In the genomic region with DNA sequence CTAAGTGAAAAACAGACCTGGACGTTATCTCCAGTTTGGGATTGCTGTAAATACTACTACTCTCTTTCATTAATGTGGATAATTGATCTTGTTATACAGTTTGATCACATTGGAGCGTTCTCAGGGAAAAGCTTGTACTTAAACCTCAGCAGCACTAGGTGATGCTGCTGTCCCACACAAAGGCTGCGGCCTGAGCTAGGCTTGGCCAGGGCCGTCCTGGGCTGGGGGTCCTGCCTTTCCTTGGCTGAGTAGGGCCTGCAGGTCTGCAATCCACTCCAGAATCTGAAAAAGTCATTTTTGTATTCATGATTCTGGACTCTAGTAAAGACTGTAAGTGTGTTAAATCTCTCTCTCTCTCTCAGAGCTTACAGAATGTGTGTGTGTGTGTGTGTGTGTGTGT, we compare ENCODE assay signal across 16 cellular contexts. TPM values are rescaled to one million over a fixed set of nuclear protein-coding genes. Genes with fewer than 3 reads are reported as not detected.
DNase-seq lines count a peak whose midpoint lies in the region; ATAC-seq and TF ChIP-seq lines count a peak whose summit lies in the region.
"Had no signal": no experiment of that assay in that cellular context is flagged by ENCODE, and none has a peak within 500 bp of the region (broad histone marks: within the 10 kb centered on the region; RNA-seq: fewer than 3 reads in every experiment).

No MANE protein-coding gene starts in this region.

- H3K27ac ChIP-seq in neuronal stem cell (replicated peaks; ENCODE audit: low read length), result no peak overlapping the region
- H3K27ac ChIP-seq: breast epithelium, heart right ventricle, lower lobe of right lung, testis had no signal

- H3K27ac Mint-ChIP-seq in activated naive CD4-positive, alpha-beta T cell treated with anti-CD3 and anti-CD28 coated beads, Interleukin-2, amount 50 U/mL, for 72 hours, result no peak overlapping the region
- no peak overlapping the region for H3K27ac Mint-ChIP-seq in naive thymus-derived CD8-positive, alpha-beta T cell
- H3K27ac Mint-ChIP-seq: activated CD4-positive, alpha-beta memory T cell treated with anti-CD3 and anti-CD28 coated beads, Interleukin-2, amount 10 ng/mL, durations not matched to agents 7 days and 5 days had no signal

- no peaks in the 10 kb centered on the region for H3K27me3 Mint-ChIP-seq in naive thymus-derived CD8-positive, alpha-beta T cell

- H2BK12ac ChIP-seq in neuronal stem cell (ENCODE audit: low read length), result no peak overlapping the region

- H3K18ac ChIP-seq in neuronal stem cell (ENCODE audit: low read length), result no peak overlapping the region

- H3K4me2 ChIP-seq in neuronal stem cell (ENCODE audit: insufficient read depth, low read length, poor library complexity, severe bottlenecking), result no peak overlapping the region

- H4K8ac ChIP-seq in neuronal stem cell (ENCODE audit: low read depth, low read length), result no peak overlapping the region

- H3K23ac ChIP-seq in neuronal stem cell (ENCODE audit: low read depth, low read length, poor library complexity), result no peak overlapping the region

- H2BK5ac ChIP-seq in neuronal stem cell (ENCODE audit: low read length), result no peak overlapping the region

- no peak overlapping the region for H3K4ac ChIP-seq in neuronal stem cell (ENCODE audit: low read length)

- WGBS in neuronal stem cell (ENCODE audit: extremely low coverage in 2 of 2, insufficient read length in 2 of 2, insufficient replicate concordance in 1 of 2), 2 donors, result no CpG with 5 or more reads among the region's 4 CpGs

- no peak overlapping the region for H2BK120ac ChIP-seq in neuronal stem cell (ENCODE audit: low read depth, low read length)

- H3K79me1 ChIP-seq in neuronal stem cell (ENCODE audit: low read depth, low read length), result no peaks in the 10 kb centered on the region

- H3K4me1 Mint-ChIP-seq in naive thymus-derived CD8-positive, alpha-beta T cell, result no peaks in the 10 kb centered on the region
- H3K4me1 Mint-ChIP-seq: activated CD4-positive, alpha-beta memory T cell treated with anti-CD3 and anti-CD28 coated beads, Interleukin-2, amount 10 ng/mL, durations not matched to agents 7 days and 5 days had no signal

- H3K9ac ChIP-seq in neuronal stem cell (ENCODE audit: low read depth, low read length, poor library complexity), result no peak overlapping the region

- H3K4me3 Mint-ChIP-seq in naive thymus-derived CD8-positive, alpha-beta T cell, result no peak overlapping the region
- H3K4me3 Mint-ChIP-seq: activated CD4-positive, alpha-beta memory T cell treated with anti-CD3 and anti-CD28 coated beads, Interleukin-2, amount 10 ng/mL, durations not matched to agents 7 days and 5 days had no signal

- H3K9me3 ChIP-seq in neuronal stem cell (replicated peaks in 1 of 2; ENCODE audit: control insufficient read depth in 2 of 2, insufficient read depth in 1 of 2, low read depth in 1 of 2, low read length in 2 of 2), result no peaks in the 10 kb centered on the region
- H3K9me3 ChIP-seq: breast epithelium, Caco-2, heart right ventricle, lower lobe of right lung, testis had no signal

- POLR2A ChIA-PET in naive thymus-derived CD8-positive, alpha-beta T cell (lab: Charles Lee), result no interaction called here

- no peak overlapping the region for H2BK15ac ChIP-seq in neuronal stem cell (ENCODE audit: low read length)

- TF ChIP-seq CTCF in GM13977 (IDR thresholded peaks at IDR 0.05; ENCODE audit: extremely low read depth, insufficient read depth, missing control alignments), result peak; percentile 15
- TF ChIP-seq CTCF in epithelial cell of esophagus (IDR thresholded peaks at IDR 0.05; ENCODE audit: insufficient read depth, low read depth, low read length, missing control alignments), result peak; percentile 16

- H3K4me1 ChIP-seq in neuronal stem cell (ENCODE audit: control insufficient read depth in 2 of 2, insufficient read depth in 1 of 2, low read depth in 1 of 2, low read length in 2 of 2), result peaks cover 4 to 24% of the 10 kb centered on the region in 2 donors
- H3K4me1 ChIP-seq: breast epithelium, Caco-2, lower lobe of right lung had no signal

- H3K36me3 ChIP-seq in neuronal stem cell (replicated peaks in 1 of 2; ENCODE audit: control insufficient read depth in 2 of 2, insufficient read depth in 2 of 2, low read length in 2 of 2), result no peaks in the 10 kb centered on the region
- H3K36me3 ChIP-seq: breast epithelium, heart right ventricle, lower lobe of right lung had no signal

- H2AK5ac ChIP-seq in neuronal stem cell (ENCODE audit: low read depth, low read length), result no peak overlapping the region

- no peak for ATAC-seq in activated naive CD4-positive, alpha-beta T cell treated with anti-CD3 and anti-CD28 coated beads, Interleukin-2, amount 50 U/mL, for 72 hours
- ATAC-seq in naive thymus-derived CD8-positive, alpha-beta T cell, result no peak
- ATAC-seq: heart right ventricle, lower lobe of right lung had no signal

- no peaks in the 10 kb centered on the region for H3K9me3 Mint-ChIP-seq in activated naive CD4-positive, alpha-beta T cell treated with anti-CD3 and anti-CD28 coated beads, Interleukin-2, amount 50 U/mL, for 72 hours
- H3K9me3 Mint-ChIP-seq in naive thymus-derived CD8-positive, alpha-beta T cell, result no peaks in the 10 kb centered on the region
- H3K9me3 Mint-ChIP-seq: activated CD4-positive, alpha-beta memory T cell treated with anti-CD3 and anti-CD28 coated beads, Interleukin-2, amount 10 ng/mL, durations not matched to agents 7 days and 5 days had no signal

- H3K4me3 ChIP-seq in epithelial cell of esophagus (ENCODE audit: low read length) (no peak overlapping the region), neuronal stem cell (ENCODE audit: low read length in 2 of 2) (no peak overlapping the region)
- H3K4me3 ChIP-seq: breast epithelium, heart right ventricle, lower lobe of right lung, testis had no signal

- H2AFZ ChIP-seq in neuronal stem cell (ENCODE audit: low read length), result peak overlapping the region; percentile 55

- DNase-seq in GM13977 (ENCODE audit: low spot score) (no peak), NCI-H1694 treated with DMSO at 0.1 percent for 48 hours (lab: John Stamatoyannopoulos, UW) (peak; percentile 46), epithelial cell of esophagus (ENCODE audit: low read depth) (no peak), neuronal stem cell (ENCODE audit: low spot score) (peak; percentile 20), SIG-M5 (lab: John Stamatoyannopoulos, UW) (no peak)
- no peak for DNase-seq in activated naive CD4-positive, alpha-beta T cell treated with anti-CD3 and anti-CD28 coated beads, Interleukin-2, amount 50 U/mL, for 72 hours (ENCODE audit: low spot score in 2 of 2)
- DNase-seq in naive thymus-derived CD8-positive, alpha-beta T cell, result no peak
- DNase-seq: activated CD4-positive, alpha-beta memory T cell treated with anti-CD3 and anti-CD28 coated beads, Interleukin-2, amount 10 ng/mL, durations not matched to agents 7 days and 5 days; activated effector memory CD4-positive, alpha-beta T cell treated with anti-CD3 and anti-CD28 coated beads, Interleukin-2, amount 50 U/mL, for 16 hours; heart right ventricle; lower lobe of right lung; NCI-H2171; RPMI8226; testis had no signal

- no peaks in the 10 kb centered on the region for H3K27me3 ChIP-seq in neuronal stem cell (ENCODE audit: control insufficient read depth in 3 of 3, insufficient read depth in 3 of 3, low read depth in 1 of 3, low read length in 3 of 3)
- H3K27me3 ChIP-seq: breast epithelium, testis had no signal

- H3K36me3 Mint-ChIP-seq in activated naive CD4-positive, alpha-beta T cell treated with anti-CD3 and anti-CD28 coated beads, Interleukin-2, amount 50 U/mL, for 72 hours, result no peaks in the 10 kb centered on the region
- no peaks in the 10 kb centered on the region for H3K36me3 Mint-ChIP-seq in naive thymus-derived CD8-positive, alpha-beta T cell

- H4K91ac ChIP-seq in neuronal stem cell (ENCODE audit: low read depth, low read length, poor library complexity), result no peak overlapping the region

- H3K14ac ChIP-seq in neuronal stem cell (ENCODE audit: low read length), result no peak overlapping the region

- in situ Hi-C loops in GM13977 (cut with MboI; ENCODE audit: low pct_unique_long_range_greater_than_20kb, low sequenced_read_pairs, unreplicated experiment), result no loop called here

RNA-seq across cellular contexts. Expression of gene PMFBP1, which starts 23.7 kb away (rescaled TPM):
- 1.5 TPM for polyA plus RNA-seq in neuronal stem cell (2013, experiment 1 of 2)
- 1.2 TPM for polyA plus RNA-seq in neuronal stem cell (2013, experiment 2 of 2)
- total RNA-seq in activated naive CD4-positive, alpha-beta T cell treated with anti-CD3 and anti-CD28 coated beads, Interleukin-2, amount 50 U/mL, for 72 hours, result 1 to 10 TPM in 1 of 2 donors, under 1 TPM in 1; 0.16 to 3.1 TPM
- 1 to 10 TPM in 1 of 2 experiments, under 1 TPM in 1; 0.99 to 2.0 TPM for total RNA-seq in naive thymus-derived CD8-positive, alpha-beta T cell
- under 1 TPM in 2 of 3 donors, not detected in 1; 0.13 to 0.95 TPM for polyA plus RNA-seq in naive thymus-derived CD8-positive, alpha-beta T cell

Comparison
In these comparisons a context has a peak if more than half of its experiments do, and no peak if none do; other contexts are left out.
1. DNase-seq: peak in NCI-H1694 treated with DMSO at 0.1 percent for 48 hours (single experiment) and neuronal stem cell (single experiment); none in GM13977 (single experiment), epithelial cell of esophagus (single experiment), SIG-M5 (single experiment), activated naive CD4-positive, alpha-beta T cell treated with anti-CD3 and anti-CD28 coated beads, Interleukin-2, amount 50 U/mL, for 72 hours (0 of 2) and naive thymus-derived CD8-positive, alpha-beta T cell (0 of 10).